In genomic region chr2:100876231-100876860, GRCh38 we compare ENCODE assay signal across 1 cellular context.
TF ChIP-seq lines count a peak whose summit lies in the region.

No MANE protein-coding gene starts in this region.

TF ChIP-seq in IMR-90, 13 proteins besides CTCF, POLR2A, EP300 and RAD21:
- TF ChIP-seq MAZ (IDR thresholded peaks at IDR 0.05; ENCODE audit: borderline replicate concordance, low read depth, low read length) (no peak), USF2 (IDR thresholded peaks at IDR 0.05; ENCODE audit: low read depth, low read length) (no peak), CHD1 (IDR thresholded peaks at IDR 0.05; ENCODE audit: low read depth, low read length) (no peak)
